Comparison of ENCODE assay signal across 8 cellular contexts in the genomic region with DNA sequence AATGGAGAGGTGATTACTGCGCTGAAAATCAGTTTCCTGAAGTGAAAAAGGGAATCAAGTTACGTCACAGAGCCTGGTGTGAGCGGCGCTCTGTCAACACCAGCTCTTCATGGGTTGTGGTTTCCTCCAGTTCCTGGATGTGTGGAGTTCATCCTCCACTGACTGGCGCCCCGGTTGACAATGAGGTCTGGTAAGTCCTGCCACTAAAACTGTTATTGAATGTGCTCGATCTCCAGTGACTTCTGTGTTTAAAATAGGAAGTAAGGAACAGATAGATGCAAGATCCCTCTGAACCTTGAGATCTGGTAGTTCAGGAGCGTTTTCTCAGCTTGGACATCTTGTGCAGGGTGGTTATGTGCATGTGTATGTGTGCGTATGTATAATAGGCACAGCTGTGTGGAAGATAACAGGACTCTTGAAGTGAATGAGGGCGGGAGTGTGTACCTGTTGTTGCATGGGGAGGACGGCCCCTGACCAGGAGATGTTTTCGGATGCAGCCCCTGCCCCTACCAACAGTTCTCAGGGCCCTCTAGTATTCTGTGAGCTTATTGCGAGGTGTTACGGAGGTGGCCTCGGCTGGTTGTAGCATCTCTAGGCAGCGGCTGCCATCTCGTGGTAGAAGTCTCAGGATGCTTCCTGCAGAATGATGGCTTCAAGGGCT. TPM values are rescaled to one million over a fixed set of nuclear protein-coding genes. Genes with fewer than 3 reads are reported as not detected.
DNase-seq lines count a peak whose midpoint lies in the region; ATAC-seq and TF ChIP-seq lines count a peak whose summit lies in the region.

No MANE protein-coding gene starts in this region.

- no peak overlapping the region for H3K56ac ChIP-seq in IMR-90 (ENCODE audit: extremely low read depth, insufficient read depth, low read length)

- no TSS peak for BruUV-seq in IMR-90 (replicated peaks; lab: Mats Ljungman, UMichigan)

- H3K9me3 ChIP-seq in IMR-90 (ENCODE audit: control insufficient read depth, insufficient read depth, low read length) (no peaks in the 10 kb centered on the region), upper lobe of left lung (no peaks in the 10 kb centered on the region)

- H3K4me3 ChIP-seq in IMR-90 (ENCODE audit: insufficient read depth, low read depth, low read length) (no peak overlapping the region), upper lobe of left lung (no peak overlapping the region)

- no peak for TF ChIP-seq EP300 in upper lobe of left lung (IDR thresholded peaks at IDR 0.05)

- no peak overlapping the region for H2BK5ac ChIP-seq in IMR-90 (ENCODE audit: low read depth, low read length, poor library complexity, severe bottlenecking)

- no peak overlapping the region for H2AK5ac ChIP-seq in IMR-90 (ENCODE audit: low read depth, low read length)

- H3K79me1 ChIP-seq in IMR-90 (ENCODE audit: low read depth in 1 of 2, low read length in 2 of 2) = no peaks in the 10 kb centered on the region

- H2BK15ac ChIP-seq in IMR-90 (ENCODE audit: low read depth, low read length) = no peak overlapping the region

- H3K27ac ChIP-seq in IMR-90 (ENCODE audit: insufficient read depth, low read length) (no peak overlapping the region), RWPE1 (no peak overlapping the region), upper lobe of left lung (no peak overlapping the region)

- H2BK120ac ChIP-seq in IMR-90 (ENCODE audit: low read depth, low read length) = no peak overlapping the region

- H2AK9ac ChIP-seq in IMR-90 (replicated peaks; ENCODE audit: low read depth, low read length, poor library complexity) = no peak overlapping the region

- TF ChIP-seq RAD21 in IMR-90 (IDR thresholded peaks at IDR 0.05; ENCODE audit: low read length) = peak; percentile 83

- H3K4me1 ChIP-seq in IMR-90 (ENCODE audit: control insufficient read depth, insufficient read depth, low read length) (no peaks in the 10 kb centered on the region), upper lobe of left lung (peaks cover 0 to 9% (median 7%) of the 10 kb centered on the region in 4 donors)

- 37% methylated on average over 8 of the region's 17 CpGs; no CpG with 5 or more reads in 1 of the 2 experiments for WGBS in IMR-90 (ENCODE audit: extremely low coverage in 2 of 2, insufficient read length in 1 of 2), 2 experiments
- 25 to 29% methylated on average over 14 to 17 of the region's 17 CpGs for WGBS in upper lobe of left lung, 2 donors

- H4K91ac ChIP-seq in IMR-90 (ENCODE audit: insufficient read depth, low read depth, low read length) = no peak overlapping the region

- no peaks in the 10 kb centered on the region for H4K20me1 ChIP-seq in IMR-90 (ENCODE audit: insufficient read depth, low read length)

- peak; percentile 64 for TF ChIP-seq CTCF in IMR-90 (conservative IDR thresholded peaks at IDR 0.05; ENCODE audit: low read depth, low read length)
- peak; percentile 76 for TF ChIP-seq CTCF in RWPE1 (conservative IDR thresholded peaks at IDR 0.05; ENCODE audit: low read depth)
- peak in 5 of 6 experiments; percentile 16 to 49 (median 39) for TF ChIP-seq CTCF in upper lobe of left lung (IDR thresholded peaks at IDR 0.05)

- intact Hi-C loops in IMR-90 (cut with micrococcal nuclease) = loop anchor here (1.0 to 2.0 kb wide), 4 partner anchors 78 to 419 kb away; no protein-coding TSS in a partner anchor

- no peaks in the 10 kb centered on the region for H3K36me3 ChIP-seq in IMR-90 (ENCODE audit: control insufficient read depth, insufficient read depth, low read length)
- no peaks in the 10 kb centered on the region for H3K36me3 ChIP-seq in upper lobe of left lung

- peak overlapping the region; percentile 44 for H2AFZ ChIP-seq in IMR-90 (replicated peaks; ENCODE audit: low read length, poor library complexity)

- no peak overlapping the region for H2BK20ac ChIP-seq in IMR-90 (ENCODE audit: low read depth, low read length)

- H3K27me3 ChIP-seq in IMR-90 (ENCODE audit: control insufficient read depth, insufficient read depth, low read length) = peaks cover 8% of the 10 kb centered on the region
- H3K27me3 ChIP-seq in upper lobe of left lung = no peaks in the 10 kb centered on the region

- POLR2A ChIA-PET in IMR-90 (lab: Charles Lee; ENCODE audit: unreplicated experiment) (no interaction called here), RWPE1 (lab: Yijun Ruan, JAX; ENCODE audit: low non-redundant PET) (no interaction called here)

- H3K4me2 ChIP-seq in IMR-90 (ENCODE audit: low read depth, low read length) = no peak overlapping the region

- CTCF ChIA-PET in IMR-90 (lab: Yijun Ruan, JAX) (interaction anchor here (0.5 to 1.2 kb wide), 13 partner anchors 9 to 446 kb away, joined by 3 to 8 read pairs (median 4); no protein-coding TSS in a partner anchor), RWPE1 (lab: Yijun Ruan, JAX) (interaction anchor here (0.5 to 1.6 kb wide), 11 partner anchors 9 to 524 kb away, joined by 3 to 19 read pairs (median 4); partner anchors contain the start of gene SLC38A7)

- H4K8ac ChIP-seq in IMR-90 (ENCODE audit: low read depth in 2 of 2, low read length in 2 of 2) = no peak overlapping the region

- H3K18ac ChIP-seq in IMR-90 (ENCODE audit: low read depth, low read length) = no peak overlapping the region

- H3K14ac ChIP-seq in IMR-90 (replicated peaks; ENCODE audit: low read depth, low read length) = no peak overlapping the region

- H3K9ac ChIP-seq in IMR-90 (ENCODE audit: low read depth, low read length) = no peak overlapping the region

- no peak overlapping the region for H3K23ac ChIP-seq in IMR-90 (ENCODE audit: low read depth, low read length)

- H3K4ac ChIP-seq in IMR-90 (ENCODE audit: low read depth, low read length) = no peak overlapping the region

- ATAC-seq in GM21717 (IDR thresholded peaks at IDR 0.05; ENCODE audit: unreplicated experiment) (peak; percentile 94), IMR-90 (ENCODE audit: low read depth) (peak; percentile 99), upper lobe of left lung (ENCODE audit: low FRiP score in 2 of 2) (peak; percentile 69 to 81)

- H4K5ac ChIP-seq in IMR-90 (ENCODE audit: low read depth, low read length) = no peak overlapping the region

- dilution Hi-C loops in IMR-90 (cut with HindIII; ENCODE audit: low sequenced_read_pairs, unreplicated experiment) = no loop called here

- in situ Hi-C loops in IMR-90 (cut with MboI; ENCODE audit: low sequenced_read_pairs) = loop anchor here (10.0 kb wide), 1 partner anchor 411 kb away; no protein-coding TSS in a partner anchor

- no peak for TF ChIP-seq POLR2A in IMR-90 (IDR thresholded peaks at IDR 0.05; ENCODE audit: low read depth, low read length)
- TF ChIP-seq POLR2A in upper lobe of left lung (IDR thresholded peaks at IDR 0.05) = no peak

- DNase-seq in EL (peak; percentile 64), IMR-90 (peak; percentile 67), RWPE1 (ENCODE audit: low spot score) (peak; percentile 61), globus pallidus (ENCODE audit: low spot score) (peak; percentile 79), pons (ENCODE audit: low spot score) (peak; percentile 86), upper lobe of left lung (peak in 1 of 2 donors; percentile 55)
- DNase-seq in activated gamma-delta T cell treated with anti-CD3 and anti-CD28 coated beads, Interleukin-2, amount 50 U/mL, for 16 hours (ENCODE audit: low read depth) = peak; percentile 60

- no peaks in the 10 kb centered on the region for H3K9me1 ChIP-seq in IMR-90 (ENCODE audit: insufficient read depth, low read length)

TF ChIP-seq in IMR-90, 13 proteins besides CTCF, POLR2A, EP300 and RAD21:
- no peak for TF ChIP-seq FOS (IDR thresholded peaks at IDR 0.05; ENCODE audit: low read depth, low read length)
- TF ChIP-seq CHD1 (IDR thresholded peaks at IDR 0.05; ENCODE audit: low read depth, low read length) = no peak
- TF ChIP-seq MAFK (IDR thresholded peaks at IDR 0.05; ENCODE audit: low read depth, low read length) = no peak
- TF ChIP-seq MAZ (IDR thresholded peaks at IDR 0.05; ENCODE audit: borderline replicate concordance, low read depth, low read length) = no peak
- TF ChIP-seq BHLHE40 (IDR thresholded peaks at IDR 0.05; ENCODE audit: low read depth, low read length) = no peak
- no peak for TF ChIP-seq ELK1 (IDR thresholded peaks at IDR 0.05; ENCODE audit: borderline replicate concordance, low read depth, low read length)
- no peak for TF ChIP-seq NFE2L2 (IDR thresholded peaks at IDR 0.05; ENCODE audit: low read depth, low read length)
- no peak for TF ChIP-seq MXI1 (IDR thresholded peaks at IDR 0.05; ENCODE audit: borderline replicate concordance, low read depth, low read length)
- TF ChIP-seq SMC3 (IDR thresholded peaks at IDR 0.05; ENCODE audit: low read depth, low read length) = peak; percentile 57

RNA-seq across cellular contexts. Expression of gene GOT2, which starts 22.0 kb away (rescaled TPM):
- total RNA-seq in IMR-90 (2012; rRNA removed) = 45.5 and 50.2 TPM in 2 replicates
- polyA plus RNA-seq in IMR-90 (2012; rRNA removed) = 55.2 and 60.2 TPM in 2 replicates
- 27.0 and 48.7 TPM in 2 replicates for polyA plus RNA-seq in IMR-90 (2012; cell fraction: cytosol; rRNA removed)
- 27.3 and 55.3 TPM in 2 replicates for polyA plus RNA-seq in IMR-90 (2012; cell fraction: nucleus; rRNA removed; ENCODE audit: low replicate concordance)
- total RNA-seq in upper lobe of left lung = 10 to 100 TPM; 28.4 to 52.9 (median 47.2) TPM
